Comparison of ENCODE assay signal across 12 cellular contexts in genomic region chr14:68681256-68681655, GRCh38.
A peak's percentile ranks its signal among the peaks of the same experiment; 100 is the strongest.
DNase-seq lines count a peak whose midpoint lies in the region; ATAC-seq and TF ChIP-seq lines count a peak whose summit lies in the region.
"Had no signal": no experiment of that assay in that cellular context is flagged by ENCODE, and none has a peak within 500 bp of the region (broad histone marks: within the 10 kb centered on the region; RNA-seq: fewer than 3 reads in every experiment).

No MANE protein-coding gene starts in this region.

- H3K36me3 ChIP-seq in upper lobe of right lung, result no peaks in the 10 kb centered on the region

- DNase-seq in activated naive CD8-positive, alpha-beta T cell treated with anti-CD3 and anti-CD28 coated beads for 36 hours, result no peak
- DNase-seq in upper lobe of right lung (no peak), hepatic stellate cell (ENCODE audit: low spot score) (no peak)
- no peak for DNase-seq in activated CD4-positive, alpha-beta memory T cell treated with anti-CD3 and anti-CD28 coated beads for 36 hours
- DNase-seq: effector CD8-positive, alpha-beta T cell; GF-D8 had no signal

- H3K4me1 ChIP-seq in upper lobe of right lung, result peaks cover 50% of the 10 kb centered on the region

- no peak overlapping the region for H3K4me3 ChIP-seq in upper lobe of right lung

- CTCF ChIA-PET in activated CD4-positive, alpha-beta memory T cell treated with anti-CD3 and anti-CD28 coated beads for 36 hours (lab: Charles Lee), result interaction anchor here (1.3 kb wide), 1 partner anchor 18 kb away, joined by 3 read pairs; no protein-coding TSS in a partner anchor

- no peaks in the 10 kb centered on the region for H3K9me3 Mint-ChIP-seq in activated naive CD8-positive, alpha-beta T cell (ENCODE audit: low read depth)
- no peaks in the 10 kb centered on the region for H3K9me3 Mint-ChIP-seq in activated naive CD8-positive, alpha-beta T cell treated with anti-CD3 and anti-CD28 coated beads for 36 hours
- H3K9me3 Mint-ChIP-seq in dendritic cell treated with granulocyte-macrophage colony-stimulating factor and Interleukin-4, amounts not matched to agents 40 ng/mL and 50 ng/mL, for 4 days, result no peaks in the 10 kb centered on the region
- peaks cover 2% of the 10 kb centered on the region for H3K9me3 Mint-ChIP-seq in nephron
- H3K9me3 Mint-ChIP-seq in activated CD4-positive, alpha-beta memory T cell treated with anti-CD3 and anti-CD28 coated beads for 36 hours, result no peaks in the 10 kb centered on the region
- H3K9me3 Mint-ChIP-seq: activated naive CD4-positive, alpha-beta T cell treated with anti-CD3 and anti-CD28 coated beads, Interleukin-2, amount 10 ng/mL, durations not matched to agents 7 days and 5 days had no signal

- TF ChIP-seq CTCF in nephron (IDR thresholded peaks at IDR 0.05; ENCODE audit: unreplicated experiment in 3 of 3) (no peak), upper lobe of right lung (IDR thresholded peaks at IDR 0.05) (no peak)

- intact Hi-C loops in dendritic cell treated with granulocyte-macrophage colony-stimulating factor and Interleukin-4, amounts not matched to agents 40 ng/mL and 50 ng/mL, for 4 days (cut with micrococcal nuclease), result loop anchor here (5.0 kb wide), 1 partner anchor 84 kb away; no protein-coding TSS in a partner anchor
- intact Hi-C loops in upper lobe of right lung (cut with DNase I), result no loop called here
- intact Hi-C loops in activated CD4-positive, alpha-beta memory T cell treated with anti-CD3 and anti-CD28 coated beads for 36 hours (cut with micrococcal nuclease), result loop anchor here (10.0 kb wide), 1 partner anchor 396 kb away; no protein-coding TSS in a partner anchor

- peaks cover 60% of the 10 kb centered on the region for H3K4me1 Mint-ChIP-seq in activated naive CD8-positive, alpha-beta T cell (ENCODE audit: low read depth)
- peaks cover 58% of the 10 kb centered on the region for H3K4me1 Mint-ChIP-seq in activated naive CD8-positive, alpha-beta T cell treated with anti-CD3 and anti-CD28 coated beads for 36 hours
- peaks cover 87% of the 10 kb centered on the region for H3K4me1 Mint-ChIP-seq in dendritic cell treated with granulocyte-macrophage colony-stimulating factor and Interleukin-4, amounts not matched to agents 40 ng/mL and 50 ng/mL, for 4 days (ENCODE audit: low read depth)
- peaks cover 74% of the 10 kb centered on the region for H3K4me1 Mint-ChIP-seq in nephron
- H3K4me1 Mint-ChIP-seq in activated CD4-positive, alpha-beta memory T cell treated with anti-CD3 and anti-CD28 coated beads for 36 hours (ENCODE audit: low read depth), result peaks cover 59% of the 10 kb centered on the region

- H3K4me3 Mint-ChIP-seq in activated naive CD8-positive, alpha-beta T cell, result no peak overlapping the region
- H3K4me3 Mint-ChIP-seq in activated naive CD8-positive, alpha-beta T cell treated with anti-CD3 and anti-CD28 coated beads for 36 hours, result no peak overlapping the region
- no peak overlapping the region for H3K4me3 Mint-ChIP-seq in dendritic cell treated with granulocyte-macrophage colony-stimulating factor and Interleukin-4, amounts not matched to agents 40 ng/mL and 50 ng/mL, for 4 days
- H3K4me3 Mint-ChIP-seq in nephron, result peak overlapping the region in 2 of 3 experiments; percentile 52 to 67
- no peak overlapping the region for H3K4me3 Mint-ChIP-seq in activated CD4-positive, alpha-beta memory T cell treated with anti-CD3 and anti-CD28 coated beads for 36 hours
- H3K4me3 Mint-ChIP-seq: activated naive CD4-positive, alpha-beta T cell treated with anti-CD3 and anti-CD28 coated beads, Interleukin-2, amount 10 ng/mL, durations not matched to agents 7 days and 5 days had no signal

- no peaks in the 10 kb centered on the region for H3K36me3 Mint-ChIP-seq in activated naive CD8-positive, alpha-beta T cell
- H3K36me3 Mint-ChIP-seq in activated naive CD8-positive, alpha-beta T cell treated with anti-CD3 and anti-CD28 coated beads for 36 hours, result no peaks in the 10 kb centered on the region
- H3K36me3 Mint-ChIP-seq in dendritic cell treated with granulocyte-macrophage colony-stimulating factor and Interleukin-4, amounts not matched to agents 40 ng/mL and 50 ng/mL, for 4 days (ENCODE audit: low read depth), result no peaks in the 10 kb centered on the region
- H3K36me3 Mint-ChIP-seq in nephron (ENCODE audit: low read depth), result peaks cover 7% of the 10 kb centered on the region
- no peaks in the 10 kb centered on the region for H3K36me3 Mint-ChIP-seq in activated CD4-positive, alpha-beta memory T cell treated with anti-CD3 and anti-CD28 coated beads for 36 hours
- H3K36me3 Mint-ChIP-seq: activated naive CD4-positive, alpha-beta T cell treated with anti-CD3 and anti-CD28 coated beads, Interleukin-2, amount 10 ng/mL, durations not matched to agents 7 days and 5 days had no signal

- POLR2A ChIA-PET in activated CD4-positive, alpha-beta memory T cell treated with anti-CD3 and anti-CD28 coated beads for 36 hours (lab: Charles Lee), result no interaction called here

- H3K27ac Mint-ChIP-seq in activated naive CD8-positive, alpha-beta T cell, result peak overlapping the region; percentile 78
- H3K27ac Mint-ChIP-seq in activated naive CD8-positive, alpha-beta T cell treated with anti-CD3 and anti-CD28 coated beads for 36 hours, result no peak overlapping the region
- peak overlapping the region; percentile 99 for H3K27ac Mint-ChIP-seq in dendritic cell treated with granulocyte-macrophage colony-stimulating factor and Interleukin-4, amounts not matched to agents 40 ng/mL and 50 ng/mL, for 4 days
- H3K27ac Mint-ChIP-seq in nephron, result peak overlapping the region; percentile 97 to 99 (median 99)
- no peak overlapping the region for H3K27ac Mint-ChIP-seq in activated CD4-positive, alpha-beta memory T cell treated with anti-CD3 and anti-CD28 coated beads for 36 hours
- H3K27ac Mint-ChIP-seq: activated naive CD4-positive, alpha-beta T cell treated with anti-CD3 and anti-CD28 coated beads, Interleukin-2, amount 10 ng/mL, durations not matched to agents 7 days and 5 days had no signal

- H3K27me3 Mint-ChIP-seq in activated naive CD8-positive, alpha-beta T cell, result no peaks in the 10 kb centered on the region
- no peaks in the 10 kb centered on the region for H3K27me3 Mint-ChIP-seq in activated naive CD8-positive, alpha-beta T cell treated with anti-CD3 and anti-CD28 coated beads for 36 hours
- H3K27me3 Mint-ChIP-seq in dendritic cell treated with granulocyte-macrophage colony-stimulating factor and Interleukin-4, amounts not matched to agents 40 ng/mL and 50 ng/mL, for 4 days, result no peaks in the 10 kb centered on the region
- H3K27me3 Mint-ChIP-seq in nephron (ENCODE audit: low read depth), result no peaks in the 10 kb centered on the region
- H3K27me3 Mint-ChIP-seq in activated CD4-positive, alpha-beta memory T cell treated with anti-CD3 and anti-CD28 coated beads for 36 hours, result no peaks in the 10 kb centered on the region
- H3K27me3 Mint-ChIP-seq: activated naive CD4-positive, alpha-beta T cell treated with anti-CD3 and anti-CD28 coated beads, Interleukin-2, amount 10 ng/mL, durations not matched to agents 7 days and 5 days had no signal

- H3K27me3 ChIP-seq in upper lobe of right lung, result no peaks in the 10 kb centered on the region

- no peaks in the 10 kb centered on the region for H3K9me3 ChIP-seq in upper lobe of right lung

- ATAC-seq in upper lobe of right lung (no peak), GM18907 (IDR thresholded peaks at IDR 0.05; ENCODE audit: unreplicated experiment) (no peak)

- H3K27ac ChIP-seq in upper lobe of right lung, result peak overlapping the region; percentile 78
- H3K27ac ChIP-seq: KMS-11 had no signal

Comparison
In these comparisons a context has a peak if more than half of its experiments do, and no peak if none do; other contexts are left out.
1. H3K27ac Mint-ChIP-seq: peak in activated naive CD8-positive, alpha-beta T cell (single experiment), dendritic cell treated with granulocyte-macrophage colony-stimulating factor and Interleukin-4, amounts not matched to agents 40 ng/mL and 50 ng/mL, for 4 days (single experiment) and nephron (3 of 3); none in activated naive CD8-positive, alpha-beta T cell treated with anti-CD3 and anti-CD28 coated beads for 36 hours (single experiment) and activated CD4-positive, alpha-beta memory T cell treated with anti-CD3 and anti-CD28 coated beads for 36 hours (single experiment).
2. H3K4me3 Mint-ChIP-seq: peak in nephron (2 of 3); none in activated naive CD8-positive, alpha-beta T cell (single experiment), activated naive CD8-positive, alpha-beta T cell treated with anti-CD3 and anti-CD28 coated beads for 36 hours (single experiment), dendritic cell treated with granulocyte-macrophage colony-stimulating factor and Interleukin-4, amounts not matched to agents 40 ng/mL and 50 ng/mL, for 4 days (single experiment) and activated CD4-positive, alpha-beta memory T cell treated with anti-CD3 and anti-CD28 coated beads for 36 hours (single experiment).